ENCODE assay signal across 19 cellular contexts in the genomic region with DNA sequence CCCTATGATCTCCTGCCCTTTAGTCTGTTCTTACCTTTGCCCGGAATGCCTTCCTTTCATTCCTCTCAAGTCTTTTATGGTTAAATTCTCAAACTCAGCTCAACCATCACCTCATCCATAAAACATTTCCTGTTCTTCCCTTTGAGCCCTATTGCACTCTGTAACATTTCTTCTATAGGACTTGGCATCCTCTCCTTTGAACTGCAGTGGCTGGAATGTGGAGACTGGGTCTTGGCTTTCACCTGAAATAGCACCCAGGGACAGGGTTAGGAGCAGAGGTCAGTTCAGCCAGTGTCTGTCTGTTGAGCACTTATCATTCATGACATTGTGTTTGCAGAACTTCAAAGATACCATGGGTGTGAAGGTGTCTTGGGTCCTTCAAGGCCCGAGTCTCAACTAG. TPM values are rescaled to one million over a fixed set of nuclear protein-coding genes. Genes with fewer than 3 reads are reported as not detected.
DNase-seq lines count a peak whose midpoint lies in the region; ATAC-seq, FAIRE-seq and TF ChIP-seq lines count a peak whose summit lies in the region.
"Had no signal": no experiment of that assay in that cellular context is flagged by ENCODE, and none has a peak within 500 bp of the region (broad histone marks: within the 10 kb centered on the region; RNA-seq: fewer than 3 reads in every experiment).

No MANE protein-coding gene starts in this region.

- H3K4me1 ChIP-seq in astrocyte (ENCODE audit: insufficient read depth, low read length) (peaks cover 40% of the 10 kb centered on the region), mucosa of descending colon (ENCODE audit: low read depth) (peaks cover 34% of the 10 kb centered on the region)

- H3K36me3 ChIP-seq in astrocyte (ENCODE audit: insufficient read depth, low read length) (no peaks in the 10 kb centered on the region), mucosa of descending colon (ENCODE audit: low read depth) (no peaks in the 10 kb centered on the region)
- H3K36me3 ChIP-seq: heart right ventricle, WERI-Rb-1 had no signal

- H3K9ac ChIP-seq in astrocyte (ENCODE audit: low read length) = no peak overlapping the region

- H3K27me3 ChIP-seq in astrocyte (ENCODE audit: insufficient read depth, low read length) = no peaks in the 10 kb centered on the region

- CTCF ChIA-PET in activated CD4-positive, alpha-beta T cell treated with anti-CD3 and anti-CD28 coated beads for 36 hours (lab: Charles Lee) = interaction anchor here (0.9 kb wide), 1 partner anchor 29 kb away, joined by 4 read pairs; no protein-coding TSS in a partner anchor

- H3K27me3 Mint-ChIP-seq in activated CD4-positive, alpha-beta T cell treated with anti-CD3 and anti-CD28 coated beads for 36 hours = no peaks in the 10 kb centered on the region
- no peaks in the 10 kb centered on the region for H3K27me3 Mint-ChIP-seq in astrocyte (ENCODE audit: low read depth, unreplicated experiment)

- no peak overlapping the region for H2AFZ ChIP-seq in astrocyte (ENCODE audit: low read depth, low read length)

- peaks cover 23% of the 10 kb centered on the region for H3K36me3 Mint-ChIP-seq in activated CD4-positive, alpha-beta T cell treated with anti-CD3 and anti-CD28 coated beads for 36 hours (ENCODE audit: low read depth)
- peaks cover 5% of the 10 kb centered on the region for H3K36me3 Mint-ChIP-seq in astrocyte (ENCODE audit: low read depth, unreplicated experiment)
- H3K36me3 Mint-ChIP-seq: brain had no signal

- H3K4me1 Mint-ChIP-seq in activated CD4-positive, alpha-beta T cell treated with anti-CD3 and anti-CD28 coated beads for 36 hours = peaks cover 77% of the 10 kb centered on the region
- H3K4me1 Mint-ChIP-seq in astrocyte (ENCODE audit: low read depth, unreplicated experiment) = peaks cover 62% of the 10 kb centered on the region

- H3K27ac Mint-ChIP-seq in activated CD4-positive, alpha-beta T cell treated with anti-CD3 and anti-CD28 coated beads for 36 hours = peak overlapping the region; percentile 15
- peak overlapping the region; percentile 81 for H3K27ac Mint-ChIP-seq in astrocyte (ENCODE audit: unreplicated experiment)

- no peak for DNase-seq in activated CD4-positive, alpha-beta T cell treated with anti-CD3 and anti-CD28 coated beads for 36 hours
- no peak for DNase-seq in activated CD4-positive, alpha-beta T cell treated with anti-CD3 and anti-CD28 coated beads for 48 hours
- peak; percentile 70 for DNase-seq in HT-29 (ENCODE audit: low spot score)
- peak; percentile 32 for DNase-seq in astrocyte (ENCODE audit: low read depth)
- no peak for DNase-seq in mucosa of descending colon
- no peak for DNase-seq in GM13977 (ENCODE audit: low spot score)
- no peak for DNase-seq in hepatic stellate cell (ENCODE audit: low spot score)
- DNase-seq: activated T-cell treated with anti-CD3 and anti-CD28 coated beads, Interleukin-2, amount 50 U/mL, for 4 hours; DMS 273 treated with DMSO at 0.1 percent for 48 hours; heart right ventricle; KBM-7; NCI-H1694 treated with DMSO at 0.1 percent for 48 hours; occipital lobe; SHP77 treated with DMSO at 0.1 percent for 48 hours; WERI-Rb-1 had no signal

- ATAC-seq in activated CD4-positive, alpha-beta T cell treated with anti-CD3 and anti-CD28 coated beads for 36 hours = no peak
- ATAC-seq in mucosa of descending colon (peak; percentile 59), GM18870 (IDR thresholded peaks at IDR 0.05; ENCODE audit: unreplicated experiment) (no peak)
- ATAC-seq: A549; activated T-cell treated with anti-CD3 and anti-CD28 coated beads, Interleukin-2, amount 50 U/mL, for 4 hours; heart right ventricle had no signal

- H3K4me2 ChIP-seq in astrocyte (ENCODE audit: low read length) = peak overlapping the region; percentile 53
- H3K4me2 ChIP-seq: A549 had no signal

- H4K20me1 ChIP-seq in astrocyte (ENCODE audit: insufficient read depth, low read length) = peaks cover 5% of the 10 kb centered on the region

- H3K9me3 Mint-ChIP-seq in activated CD4-positive, alpha-beta T cell treated with anti-CD3 and anti-CD28 coated beads for 36 hours (ENCODE audit: low read depth) = peaks cover 3% of the 10 kb centered on the region
- H3K9me3 Mint-ChIP-seq in astrocyte (ENCODE audit: unreplicated experiment) = no peaks in the 10 kb centered on the region
- H3K9me3 Mint-ChIP-seq: activated T-cell treated with anti-CD3 and anti-CD28 coated beads, Interleukin-2, amount 50 U/mL, for 4 hours had no signal

- TF ChIP-seq CTCF in astrocyte (IDR thresholded peaks at IDR 0.05; ENCODE audit: insufficient read depth, low read depth, low read length) = no peak
- TF ChIP-seq CTCF in mucosa of descending colon (IDR thresholded peaks at IDR 0.05) = no peak
- TF ChIP-seq CTCF in GM13977 (IDR thresholded peaks at IDR 0.05; ENCODE audit: extremely low read depth, insufficient read depth, missing control alignments) = no peak

- in situ Hi-C loops in GM13977 (cut with MboI; ENCODE audit: low pct_unique_long_range_greater_than_20kb, low sequenced_read_pairs, unreplicated experiment) = no loop called here

- intact Hi-C loops in activated CD4-positive, alpha-beta T cell treated with anti-CD3 and anti-CD28 coated beads for 36 hours (cut with DNase I, micrococcal nuclease) = no loop called here
- intact Hi-C loops in mucosa of descending colon (cut with DNase I, micrococcal nuclease) = no loop called here

- no peak overlapping the region for H3K4me3 Mint-ChIP-seq in activated CD4-positive, alpha-beta T cell treated with anti-CD3 and anti-CD28 coated beads for 36 hours
- H3K4me3 Mint-ChIP-seq in astrocyte (ENCODE audit: unreplicated experiment) = peak overlapping the region; percentile 9
- H3K4me3 Mint-ChIP-seq: brain had no signal

- H3K4me3 ChIP-seq in astrocyte (ENCODE audit: insufficient read depth, low read depth, low read length) = no peak overlapping the region
- no peak overlapping the region for H3K4me3 ChIP-seq in mucosa of descending colon
- H3K4me3 ChIP-seq: A549, heart right ventricle had no signal

- POLR2A ChIA-PET in activated CD4-positive, alpha-beta T cell treated with anti-CD3 and anti-CD28 coated beads for 36 hours (lab: Charles Lee) = no interaction called here

- H3K27ac ChIP-seq in astrocyte (ENCODE audit: low read depth, low read length) = no peak overlapping the region
- H3K27ac ChIP-seq: A549, heart right ventricle, WERI-Rb-1 had no signal

- FAIRE-seq in astrocyte (lab: Jason Lieb, UNC) = no peak
- FAIRE-seq: A549, endometrium had no signal

- peaks cover 31% of the 10 kb centered on the region for H3K79me2 ChIP-seq in astrocyte (ENCODE audit: insufficient read depth, low read length)

- no peaks in the 10 kb centered on the region for H3K9me3 ChIP-seq in astrocyte (ENCODE audit: insufficient read depth, low read depth, low read length)
- H3K9me3 ChIP-seq in mucosa of descending colon = no peaks in the 10 kb centered on the region
- H3K9me3 ChIP-seq: A549 had no signal

RNA-seq across cellular contexts. Expression of a gene that starts 7.2 kb away (rescaled TPM):
- 10 to 100 TPM; 19.9 to 23.8 TPM for total RNA-seq in activated CD4-positive, alpha-beta T cell treated with anti-CD3 and anti-CD28 coated beads for 36 hours
- 43.7 and 45.3 TPM in 2 replicates for total RNA-seq in HT-29 (2014; rRNA removed; shearing (Covaris generic))
- 49.0 and 50.4 TPM in 2 replicates for total RNA-seq in astrocyte
- 10 to 100 TPM in 1 of 3 donors, 1 to 10 TPM in 2; 7.3 to 12.2 (median 8.4) TPM for total RNA-seq in mucosa of descending colon

RNA-seq across cellular contexts. Expression of a gene that starts 41.3 kb away (rescaled TPM):
- 100 to 1,000 TPM; 600 to 996 TPM for total RNA-seq in activated CD4-positive, alpha-beta T cell treated with anti-CD3 and anti-CD28 coated beads for 36 hours
- 237 and 272 TPM in 2 replicates for total RNA-seq in HT-29 (2014; rRNA removed; shearing (Covaris generic))
- total RNA-seq in astrocyte (361 and 415 TPM in 2 replicates), mucosa of descending colon (100 to 1,000 TPM; 345 to 441 (median 379) TPM)

RNA-seq across cellular contexts. Expression of a gene that starts 42.3 kb away (rescaled TPM):
- 100 to 1,000 TPM; 173 to 300 TPM for total RNA-seq in activated CD4-positive, alpha-beta T cell treated with anti-CD3 and anti-CD28 coated beads for 36 hours
- total RNA-seq in HT-29 (2014; rRNA removed; shearing (Covaris generic)) = 154 and 163 TPM in 2 replicates
- total RNA-seq in astrocyte (141 and 148 TPM in 2 replicates), mucosa of descending colon (10 to 100 TPM; 61.3 to 93.8 (median 81.4) TPM)

Comparison
In these comparisons a context has a peak if more than half of its experiments do, and no peak if none do; other contexts are left out.
1. DNase-seq: peak in HT-29 (single experiment) and astrocyte (single experiment); none in activated CD4-positive, alpha-beta T cell treated with anti-CD3 and anti-CD28 coated beads for 36 hours (single experiment), activated CD4-positive, alpha-beta T cell treated with anti-CD3 and anti-CD28 coated beads for 48 hours (single experiment), mucosa of descending colon (0 of 3), GM13977 (single experiment) and hepatic stellate cell (single experiment).